Comparison of ENCODE assay signal across 8 cellular contexts in the genomic region with DNA sequence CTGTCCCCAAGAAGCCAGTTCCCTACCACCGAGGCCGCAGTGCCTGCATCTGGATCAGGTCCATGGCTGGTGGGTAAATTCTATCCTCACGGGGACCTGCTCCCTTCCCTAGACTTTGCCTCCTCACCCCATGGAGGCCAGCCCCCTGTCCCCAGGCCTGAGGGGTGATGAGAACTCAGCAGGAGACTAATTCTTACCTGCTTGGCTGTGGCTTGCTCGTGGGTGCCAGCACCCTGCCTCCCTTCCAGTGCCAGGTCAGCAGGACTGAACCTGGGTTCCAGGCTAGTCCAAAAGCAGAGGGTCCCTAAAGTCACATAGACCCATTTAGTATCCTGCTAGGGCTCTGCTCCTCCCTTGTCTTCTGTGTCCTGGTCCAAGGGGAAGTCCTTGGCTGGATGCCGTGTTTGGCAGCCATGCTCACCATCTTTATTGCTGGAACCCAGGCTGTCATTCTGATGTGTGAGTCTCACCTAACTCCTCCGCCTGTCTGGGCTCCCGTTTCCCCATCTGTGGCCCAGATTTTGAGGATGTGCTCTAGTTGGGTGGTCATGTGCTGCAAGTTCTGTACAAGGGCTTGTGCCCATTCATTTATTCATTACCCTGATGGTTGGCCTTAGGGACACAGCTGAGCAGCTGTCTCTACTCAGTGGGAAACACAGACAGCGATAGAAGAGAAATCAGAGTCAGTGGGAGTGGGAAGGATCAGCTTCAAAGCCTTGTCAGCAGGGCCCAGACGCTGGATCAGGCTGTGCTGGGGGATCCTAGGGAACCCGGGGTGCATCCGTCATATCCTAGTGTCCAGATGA. TPM values are rescaled to one million over a fixed set of nuclear protein-coding genes. Genes with fewer than 3 reads are reported as not detected.
DNase-seq lines count a peak whose midpoint lies in the region; ATAC-seq and TF ChIP-seq lines count a peak whose summit lies in the region.

No MANE protein-coding gene starts in this region.

- H3K27ac Mint-ChIP-seq in stimulated activated naive CD8-positive, alpha-beta T cell treated with anti-CD3 and anti-CD28 coated beads, Interleukin-15, amount 100 ng/mL, for 72 hours: peak overlapping the region; percentile 30 to 97

- H3K4me3 Mint-ChIP-seq in stimulated activated naive CD8-positive, alpha-beta T cell treated with anti-CD3 and anti-CD28 coated beads, Interleukin-15, amount 100 ng/mL, for 72 hours: peak overlapping the region; percentile 88 to 93

- peak overlapping the region; percentile 91 for H3K4me2 ChIP-seq in mammary epithelial cell (ENCODE audit: insufficient read depth, low read depth, low read length)

- no TSS peak for BruUV-seq in mammary epithelial cell (replicated peaks; lab: Mats Ljungman, UMichigan)

- H2AFZ ChIP-seq in mammary epithelial cell (ENCODE audit: low read depth, low read length): peak overlapping the region; percentile 96

- H3K27ac ChIP-seq in mammary epithelial cell (ENCODE audit: insufficient read depth, low read depth, low read length) (peak overlapping the region; percentile 18), left lung (peak overlapping the region; percentile 69 to 80)

- ATAC-seq in left lung: peak; percentile 2
- ATAC-seq in stimulated activated naive CD8-positive, alpha-beta T cell treated with anti-CD3 and anti-CD28 coated beads, Interleukin-15, amount 100 ng/mL, for 72 hours: no peak

- no peaks in the 10 kb centered on the region for H3K9me3 ChIP-seq in MG63
- no peaks in the 10 kb centered on the region for H3K9me3 ChIP-seq in mammary epithelial cell (replicated peaks; ENCODE audit: insufficient read depth, low read length)
- H3K9me3 ChIP-seq in left lung: no peaks in the 10 kb centered on the region

- H3K4me1 Mint-ChIP-seq in stimulated activated naive CD8-positive, alpha-beta T cell treated with anti-CD3 and anti-CD28 coated beads, Interleukin-15, amount 100 ng/mL, for 72 hours: peaks cover 30% of the 10 kb centered on the region

- H3K4me1 ChIP-seq in mammary epithelial cell (ENCODE audit: insufficient read depth, low read length) (peaks cover 10% of the 10 kb centered on the region), left lung (peaks cover 0 to 29% of the 10 kb centered on the region in 2 donors)

- H3K9me3 Mint-ChIP-seq in stimulated activated naive CD8-positive, alpha-beta T cell treated with anti-CD3 and anti-CD28 coated beads, Interleukin-15, amount 100 ng/mL, for 72 hours: no peaks in the 10 kb centered on the region

- CTCF ChIA-PET in mammary epithelial cell (lab: Charles Lee; ENCODE audit: low non-redundant PET): no interaction called here

- dilution Hi-C loops in mammary epithelial cell (cut with HindIII; ENCODE audit: low sequenced_read_pairs): no loop called here

- no peaks in the 10 kb centered on the region for H3K27me3 Mint-ChIP-seq in stimulated activated naive CD8-positive, alpha-beta T cell treated with anti-CD3 and anti-CD28 coated beads, Interleukin-15, amount 100 ng/mL, for 72 hours

- 34% methylated on average over 10 of the region's 11 CpGs for WGBS in mammary epithelial cell (ENCODE audit: low coverage, missing lambda C conversion rate)

- in situ Hi-C loops in mammary epithelial cell (cut with MboI; ENCODE audit: low sequenced_read_pairs in 2 of 2): no loop called here

- TF ChIP-seq CTCF in mammary epithelial cell (conservative IDR thresholded peaks at IDR 0.05 in 1 of 2, IDR thresholded peaks at IDR 0.05 in 1 of 2; ENCODE audit: extremely low read depth in 1 of 2, insufficient read depth in 1 of 2, low read depth in 1 of 2, low read length in 2 of 2) (no peak), left lung (IDR thresholded peaks at IDR 0.05) (no peak), GM20000 (IDR thresholded peaks at IDR 0.05; ENCODE audit: extremely low read depth, missing control alignments) (no peak)

- H3K36me3 ChIP-seq in MG63: no peaks in the 10 kb centered on the region
- no peaks in the 10 kb centered on the region for H3K36me3 ChIP-seq in mammary epithelial cell (ENCODE audit: insufficient read depth, low read length)
- peaks cover 0 to 1% of the 10 kb centered on the region in 2 donors for H3K36me3 ChIP-seq in left lung

- peak; percentile 50 for DNase-seq in GM04504 (ENCODE audit: low read depth)
- DNase-seq in MG63: peak; percentile 52
- DNase-seq in mammary epithelial cell: no peak
- DNase-seq in left lung: no peak
- DNase-seq in stimulated activated naive CD8-positive, alpha-beta T cell treated with anti-CD3 and anti-CD28 coated beads, Interleukin-15, amount 100 ng/mL, for 72 hours: peak in 1 of 2 donors; percentile 31
- no peak for DNase-seq in NCI-H226
- no peak for DNase-seq in SIG-M5 treated with dmso at 0.1 percent for 504 hours (lab: John Stamatoyannopoulos, UW; ENCODE audit: unreplicated experiment)
- no peak for DNase-seq in GM20000 (ENCODE audit: low spot score)

- H3K79me2 ChIP-seq in mammary epithelial cell (ENCODE audit: insufficient read depth, low read length): peaks cover 34% of the 10 kb centered on the region

- H3K9ac ChIP-seq in mammary epithelial cell (ENCODE audit: insufficient read depth, low read length): peak overlapping the region; percentile 63

- peak overlapping the region; percentile 76 for H3K4me3 ChIP-seq in MG63
- H3K4me3 ChIP-seq in mammary epithelial cell (replicated peaks in 1 of 3; ENCODE audit: insufficient read depth in 1 of 3, low read depth in 2 of 3, low read length in 3 of 3): peak overlapping the region; percentile 64 to 94 (median 72)
- peak overlapping the region; percentile 86 for H3K4me3 ChIP-seq in left lung

- H3K27me3 ChIP-seq in MG63 (no peaks in the 10 kb centered on the region), mammary epithelial cell (ENCODE audit: insufficient read depth, low read length) (no peaks in the 10 kb centered on the region), left lung (no peaks in the 10 kb centered on the region)

- intact Hi-C loops in mammary epithelial cell (cut with micrococcal nuclease) (loop anchor here (1.0 to 5.0 kb wide), 4 partner anchors 47 to 162 kb away; partner anchors contain the start of gene SDSL), left lung (cut with DNase I) (no loop called here)

- H4K20me1 ChIP-seq in mammary epithelial cell (ENCODE audit: insufficient read depth, low read length): no peaks in the 10 kb centered on the region

RNA-seq across cellular contexts. Expression of gene PLBD2, which starts 0.9 kb away (rescaled TPM):
- 5.2 and 6.8 TPM in 2 replicates for total RNA-seq in MG63 (2014; rRNA removed; shearing (Covaris generic); ENCODE audit: low replicate concordance)
- 10 to 100 TPM; 41.8 to 42.8 TPM for total RNA-seq in mammary epithelial cell
- polyA plus RNA-seq in mammary epithelial cell: 7.2 TPM
- 52.6 TPM for polyA minus RNA-seq in mammary epithelial cell
- total RNA-seq in left lung: 10 to 100 TPM; 48.7 to 75.0 TPM

RNA-seq across cellular contexts. Expression of gene SLC8B1, which starts 24.4 kb away (rescaled TPM):
- 8.7 and 11.6 TPM in 2 replicates for total RNA-seq in MG63 (2014; rRNA removed; shearing (Covaris generic); ENCODE audit: low replicate concordance)
- total RNA-seq in mammary epithelial cell (10 to 100 TPM; 11.7 to 16.1 TPM), left lung (10 to 100 TPM; 34.9 to 40.1 TPM)
- 9.0 TPM for polyA plus RNA-seq in mammary epithelial cell
- polyA minus RNA-seq in mammary epithelial cell: 48.0 TPM

RNA-seq across cellular contexts. Expression of gene SDS, which starts 44.4 kb away (rescaled TPM):
- not detected in 2 replicates for total RNA-seq in MG63 (2014; rRNA removed; shearing (Covaris generic); ENCODE audit: low replicate concordance)
- total RNA-seq in mammary epithelial cell (not detected), left lung (1 to 10 TPM; 1.5 to 3.2 TPM)
- not detected for polyA plus RNA-seq in mammary epithelial cell
- polyA minus RNA-seq in mammary epithelial cell: not detected

Comparison
In these comparisons a context has a peak if more than half of its experiments do, and no peak if none do; other contexts are left out.
1. DNase-seq: peak in GM04504 (single experiment) and MG63 (single experiment); none in mammary epithelial cell (single experiment), left lung (0 of 2), NCI-H226 (single experiment), SIG-M5 treated with dmso at 0.1 percent for 504 hours (single experiment) and GM20000 (single experiment).
2. Peak in every context shown above with its lines, with median percentiles within 50 percentile points of each other: H3K4me3 ChIP-seq.